Comparison of ENCODE assay signal across 18 cellular contexts in genomic region chr1:55504306-55504706, GRCh38.
DNase-seq lines count a peak whose midpoint lies in the region; ATAC-seq, FAIRE-seq and TF ChIP-seq lines count a peak whose summit lies in the region.
"Had no signal": no experiment of that assay in that cellular context is flagged by ENCODE, and none has a peak within 500 bp of the region (broad histone marks: within the 10 kb centered on the region; RNA-seq: fewer than 3 reads in every experiment).

No MANE protein-coding gene starts in this region.

- TF ChIP-seq POLR2A in esophagus muscularis mucosa (IDR thresholded peaks at IDR 0.05; ENCODE audit: low read depth), result no peak

- no peak overlapping the region for H3K9ac ChIP-seq in parathyroid adenoma
- H3K9ac ChIP-seq: KMS-11 had no signal

- peak overlapping the region; percentile 50 for H3K27ac ChIP-seq in ACC112 (ENCODE audit: low read depth, low read length)
- H3K27ac ChIP-seq in esophagus muscularis mucosa (replicated peaks in 1 of 4), result peak overlapping the region; percentile 28 to 66 (median 48)
- H3K27ac ChIP-seq in parathyroid adenoma, result no peak overlapping the region
- H3K27ac ChIP-seq: KMS-11, spleen, upper lobe of left lung had no signal

- H3K79me2 ChIP-seq in ACC112 (ENCODE audit: control insufficient read depth, insufficient read depth, low read length, unreplicated experiment) (no peaks in the 10 kb centered on the region), parathyroid adenoma (no peaks in the 10 kb centered on the region)

- intact Hi-C loops in esophagus muscularis mucosa (cut with DNase I), result no loop called here

- no peaks in the 10 kb centered on the region for H3K4me1 Mint-ChIP-seq in stimulated activated naive CD8-positive, alpha-beta T cell treated with anti-CD3 and anti-CD28 coated beads, Interleukin-15, amount 100 ng/mL, for 72 hours
- H3K4me1 Mint-ChIP-seq: activated CD4-positive, alpha-beta T cell treated with anti-CD3 and anti-CD28 coated beads for 36 hours; stimulated activated effector memory CD8-positive, alpha-beta T cell treated with anti-CD3 and anti-CD28 coated beads, Interleukin-12 subunit alpha, Interleukin-12 subunit beta, amount 100 ng/mL, for 72 hours had no signal

- H3K4me3 ChIP-seq in ACC112 (ENCODE audit: low read depth, low read length), result peak overlapping the region; percentile 20; the same call in 1 of the 2 replicates
- no peak overlapping the region for H3K4me3 ChIP-seq in esophagus muscularis mucosa
- H3K4me3 ChIP-seq in parathyroid adenoma (ENCODE audit: low read depth, low read length), result no peak overlapping the region
- H3K4me3 ChIP-seq: GM12878, spleen, upper lobe of left lung had no signal

- H3K4me2 ChIP-seq in parathyroid adenoma (ENCODE audit: low read length), result peak overlapping the region; percentile 6
- H3K4me2 ChIP-seq: KMS-11 had no signal

- H3K36me3 ChIP-seq in ACC112 (ENCODE audit: insufficient read depth, low read length) (no peaks in the 10 kb centered on the region), esophagus muscularis mucosa (no peaks in the 10 kb centered on the region), parathyroid adenoma (ENCODE audit: control insufficient read depth, insufficient read depth, low read length) (no peaks in the 10 kb centered on the region)
- H3K36me3 ChIP-seq: spleen, upper lobe of left lung had no signal

- no peak overlapping the region for H3K27ac Mint-ChIP-seq in stimulated activated naive CD8-positive, alpha-beta T cell treated with anti-CD3 and anti-CD28 coated beads, Interleukin-15, amount 100 ng/mL, for 72 hours
- H3K27ac Mint-ChIP-seq: activated CD4-positive, alpha-beta T cell treated with anti-CD3 and anti-CD28 coated beads for 36 hours; stimulated activated effector memory CD8-positive, alpha-beta T cell treated with anti-CD3 and anti-CD28 coated beads, Interleukin-12 subunit alpha, Interleukin-12 subunit beta, amount 100 ng/mL, for 72 hours had no signal

- no peak for TF ChIP-seq EP300 in esophagus muscularis mucosa (IDR thresholded peaks at IDR 0.05)

- H3K9me3 ChIP-seq in esophagus muscularis mucosa (no peaks in the 10 kb centered on the region), parathyroid adenoma (ENCODE audit: control insufficient read depth, low read length) (no peaks in the 10 kb centered on the region)
- H3K9me3 ChIP-seq: spleen, upper lobe of left lung had no signal

- no peaks in the 10 kb centered on the region for H3K9me3 Mint-ChIP-seq in stimulated activated naive CD8-positive, alpha-beta T cell treated with anti-CD3 and anti-CD28 coated beads, Interleukin-15, amount 100 ng/mL, for 72 hours
- H3K9me3 Mint-ChIP-seq: stimulated activated effector memory CD8-positive, alpha-beta T cell treated with anti-CD3 and anti-CD28 coated beads, Interleukin-12 subunit alpha, Interleukin-12 subunit beta, amount 100 ng/mL, for 72 hours had no signal

- H3K27me3 ChIP-seq in ACC112 (ENCODE audit: insufficient read depth, low read length) (no peaks in the 10 kb centered on the region), esophagus muscularis mucosa (no peaks in the 10 kb centered on the region), parathyroid adenoma (ENCODE audit: control insufficient read depth, insufficient read depth, low read length) (no peaks in the 10 kb centered on the region)
- H3K27me3 ChIP-seq: upper lobe of left lung had no signal

- WGBS in esophagus muscularis mucosa, result 43% methylated on average over 3 of the region's 3 CpGs

- FAIRE-seq in frontal cortex (lab: Jason Lieb, UNC), result no peak
- FAIRE-seq: endothelial cell of umbilical vein, GM12878, islet of Langerhans had no signal

- no peak overlapping the region for H3K4me3 Mint-ChIP-seq in stimulated activated naive CD8-positive, alpha-beta T cell treated with anti-CD3 and anti-CD28 coated beads, Interleukin-15, amount 100 ng/mL, for 72 hours
- H3K4me3 Mint-ChIP-seq: activated CD4-positive, alpha-beta T cell treated with anti-CD3 and anti-CD28 coated beads for 36 hours; stimulated activated effector memory CD8-positive, alpha-beta T cell treated with anti-CD3 and anti-CD28 coated beads, Interleukin-12 subunit alpha, Interleukin-12 subunit beta, amount 100 ng/mL, for 72 hours had no signal

- H2AFZ ChIP-seq in ACC112 (ENCODE audit: low read length, unreplicated experiment) (peak overlapping the region; percentile 72), parathyroid adenoma (no peak overlapping the region)

- H3K27me3 Mint-ChIP-seq in stimulated activated naive CD8-positive, alpha-beta T cell treated with anti-CD3 and anti-CD28 coated beads, Interleukin-15, amount 100 ng/mL, for 72 hours, result peaks cover 28% of the 10 kb centered on the region

- DNase-seq in LoVo (ENCODE audit: low spot score) (peak; percentile 79), esophagus muscularis mucosa (ENCODE audit: extremely low spot score) (no peak), AG20443 (ENCODE audit: low spot score) (no peak), NOMO-1 (lab: John Stamatoyannopoulos, UW; ENCODE audit: unreplicated experiment in 2 of 2) (no peak), frontal cortex (ENCODE audit: low spot score in 2 of 2) (no peak)
- no peak for DNase-seq in stimulated activated naive CD8-positive, alpha-beta T cell treated with anti-CD3 and anti-CD28 coated beads, Interleukin-15, amount 100 ng/mL, for 72 hours
- DNase-seq: activated CD4-positive, alpha-beta T cell treated with anti-CD3 and anti-CD28 coated beads for 36 hours; activated gamma-delta T cell; NCI-H510A; spleen; upper lobe of left lung had no signal

- TF ChIP-seq CTCF in esophagus muscularis mucosa (IDR thresholded peaks at IDR 0.05), result no peak
- TF ChIP-seq CTCF in parathyroid adenoma (IDR thresholded peaks at IDR 0.05), result no peak

- no peak for ATAC-seq in stimulated activated naive CD8-positive, alpha-beta T cell treated with anti-CD3 and anti-CD28 coated beads, Interleukin-15, amount 100 ng/mL, for 72 hours
- ATAC-seq: activated CD4-positive, alpha-beta T cell treated with anti-CD3 and anti-CD28 coated beads for 36 hours; GM12878; stimulated activated effector memory CD8-positive, alpha-beta T cell treated with anti-CD3 and anti-CD28 coated beads, Interleukin-12 subunit alpha, Interleukin-12 subunit beta, amount 100 ng/mL, for 72 hours had no signal

- peaks cover 35% of the 10 kb centered on the region for H3K4me1 ChIP-seq in ACC112 (ENCODE audit: control insufficient read depth, insufficient read depth, low read length, unreplicated experiment)
- peaks cover 0 to 38% (median 29%) of the 10 kb centered on the region in 4 donors for H3K4me1 ChIP-seq in esophagus muscularis mucosa
- H3K4me1 ChIP-seq in parathyroid adenoma, result peaks cover 3% of the 10 kb centered on the region
- H3K4me1 ChIP-seq: spleen had no signal
